Comparison of ENCODE assay signal across 20 cellular contexts in genomic region chr1:215863796-215864195, GRCh38.
DNase-seq lines count a peak whose midpoint lies in the region; ATAC-seq and TF ChIP-seq lines count a peak whose summit lies in the region.
"Had no signal": no experiment of that assay in that cellular context is flagged by ENCODE, and none has a peak within 500 bp of the region (broad histone marks: within the 10 kb centered on the region; RNA-seq: fewer than 3 reads in every experiment).

No MANE protein-coding gene starts in this region.

- ATAC-seq in HG02884 (IDR thresholded peaks at IDR 0.05; ENCODE audit: unreplicated experiment), result peak; percentile 71
- ATAC-seq: mucosa of descending colon; stimulated activated effector memory CD8-positive, alpha-beta T cell treated with anti-CD3 and anti-CD28 coated beads, Interleukin-12 subunit alpha, Interleukin-12 subunit beta, amount 100 ng/mL, for 72 hours had no signal

- DNase-seq in SIG-M5 treated with dmso at 0.1 percent for 504 hours (lab: John Stamatoyannopoulos, UW; ENCODE audit: unreplicated experiment), result peak; percentile 21
- no peak for DNase-seq in SIG-M5 (lab: John Stamatoyannopoulos, UW)
- peak; percentile 3 for DNase-seq in NAMALWA (ENCODE audit: low spot score)
- no peak for DNase-seq in HFFc6
- no peak for DNase-seq in iPS-NIHi11 (ENCODE audit: low spot score)
- DNase-seq in GDM1 (lab: John Stamatoyannopoulos, UW), result no peak
- DNase-seq in superior temporal gyrus (ENCODE audit: extremely low spot score), result no peak
- DNase-seq: activated CD4-positive, CD25-positive, alpha-beta regulatory T cell treated with anti-CD3 and anti-CD28 coated beads, Interleukin-2, amount 50 U/mL, for 72 hours; brain microvascular endothelial cell; CD4-positive, CD25-positive, alpha-beta regulatory T cell; esophagus squamous epithelium; kidney glomerular epithelial cell; mucosa of descending colon; NCI-H1092; NCI-H2227 treated with DMSO at 0.1 percent for 48 hours; nucleus accumbens; trophoblast cell had no signal

- H3K9me3 Mint-ChIP-seq in HFFc6, result no peaks in the 10 kb centered on the region

- no peak overlapping the region for H3K27ac Mint-ChIP-seq in HFFc6
- H3K27ac Mint-ChIP-seq: activated naive CD4-positive, alpha-beta T cell treated with anti-CD3 and anti-CD28 coated beads, Interleukin-2, amount 50 U/mL, for 24 hours; stimulated activated effector memory CD8-positive, alpha-beta T cell treated with anti-CD3 and anti-CD28 coated beads, Interleukin-12 subunit alpha, Interleukin-12 subunit beta, amount 100 ng/mL, for 72 hours had no signal

- no peaks in the 10 kb centered on the region for H3K36me3 Mint-ChIP-seq in HFFc6 (ENCODE audit: low read depth)
- H3K36me3 Mint-ChIP-seq: activated naive CD4-positive, alpha-beta T cell treated with anti-CD3 and anti-CD28 coated beads, Interleukin-2, amount 50 U/mL, for 24 hours; CD4-positive, CD25-positive, alpha-beta regulatory T cell; stimulated activated effector memory CD8-positive, alpha-beta T cell treated with anti-CD3 and anti-CD28 coated beads, Interleukin-12 subunit alpha, Interleukin-12 subunit beta, amount 100 ng/mL, for 72 hours had no signal

- H3K4me1 Mint-ChIP-seq in HFFc6 (ENCODE audit: low read depth), result peaks cover 13% of the 10 kb centered on the region
- H3K4me1 Mint-ChIP-seq: activated naive CD4-positive, alpha-beta T cell treated with anti-CD3 and anti-CD28 coated beads, Interleukin-2, amount 50 U/mL, for 24 hours; CD4-positive, CD25-positive, alpha-beta regulatory T cell; stimulated activated effector memory CD8-positive, alpha-beta T cell treated with anti-CD3 and anti-CD28 coated beads, Interleukin-12 subunit alpha, Interleukin-12 subunit beta, amount 100 ng/mL, for 72 hours had no signal

- H3K4me3 Mint-ChIP-seq in HFFc6, result no peak overlapping the region
- H3K4me3 Mint-ChIP-seq: activated naive CD4-positive, alpha-beta T cell treated with anti-CD3 and anti-CD28 coated beads, Interleukin-2, amount 50 U/mL, for 24 hours; CD4-positive, CD25-positive, alpha-beta regulatory T cell; stimulated activated effector memory CD8-positive, alpha-beta T cell treated with anti-CD3 and anti-CD28 coated beads, Interleukin-12 subunit alpha, Interleukin-12 subunit beta, amount 100 ng/mL, for 72 hours had no signal

- TF ChIP-seq CTCF in HFFc6 (IDR thresholded peaks at IDR 0.05), result no peak

- no peaks in the 10 kb centered on the region for H3K27me3 Mint-ChIP-seq in HFFc6 (ENCODE audit: insufficient read depth)
- H3K27me3 Mint-ChIP-seq: activated naive CD4-positive, alpha-beta T cell treated with anti-CD3 and anti-CD28 coated beads, Interleukin-2, amount 50 U/mL, for 24 hours; CD4-positive, CD25-positive, alpha-beta regulatory T cell had no signal

Comparison
In these comparisons a context has a peak if more than half of its experiments do, and no peak if none do; other contexts are left out.
1. DNase-seq: peak in SIG-M5 treated with dmso at 0.1 percent for 504 hours (single experiment) and NAMALWA (single experiment); none in SIG-M5 (single experiment), HFFc6 (single experiment), iPS-NIHi11 (single experiment), GDM1 (single experiment) and superior temporal gyrus (single experiment).